In the genomic region with DNA sequence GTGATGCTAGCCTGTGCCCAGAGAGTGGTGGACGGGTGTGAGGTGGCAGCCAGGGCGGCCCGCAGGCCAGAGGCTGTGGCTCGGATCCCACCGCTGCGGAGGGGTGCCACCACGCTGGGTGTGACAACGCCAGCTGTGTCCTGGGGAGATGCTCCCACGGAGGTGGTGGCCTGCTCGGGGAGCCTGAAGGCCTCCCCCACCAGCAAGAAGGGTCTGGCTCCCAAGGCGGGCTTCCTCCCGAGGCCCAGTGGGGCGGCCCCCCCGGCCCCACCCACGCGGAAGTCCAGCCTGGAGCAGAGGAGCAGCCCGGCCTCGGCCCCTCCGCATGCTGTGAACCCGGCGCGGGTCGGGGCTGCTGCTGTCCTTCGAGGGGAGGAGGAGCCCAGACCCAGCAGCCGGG, we compare ENCODE assay signal across 23 cellular contexts.
"Had no signal": no experiment of that assay in that cellular context is flagged by ENCODE, and none has a peak within 500 bp of the region (broad histone marks: within the 10 kb centered on the region; RNA-seq: fewer than 3 reads in every experiment).

No MANE protein-coding gene starts in this region.

- H3K36me3 ChIP-seq: colonic mucosa, gastrocnemius medialis had no signal

- H3K27me3 ChIP-seq: colonic mucosa, heart left ventricle, heart right ventricle had no signal

- H3K4me3 ChIP-seq: colonic mucosa, coronary artery, dorsolateral prefrontal cortex, esophagus muscularis mucosa, esophagus squamous epithelium, gastrocnemius medialis, gastroesophageal sphincter, heart left ventricle, heart right ventricle had no signal

- H3K4me1 ChIP-seq: colonic mucosa, foreskin keratinocyte, gastrocnemius medialis, gastroesophageal sphincter had no signal

- H3K9me3 ChIP-seq: colonic mucosa, esophagus muscularis mucosa, esophagus squamous epithelium, gastrocnemius medialis, gastroesophageal sphincter, heart left ventricle, heart right ventricle had no signal

- H3K27ac ChIP-seq: colonic mucosa, coronary artery, dorsolateral prefrontal cortex, epithelial cell of prostate, esophagus muscularis mucosa, esophagus squamous epithelium, foreskin keratinocyte, gastrocnemius medialis, gastroesophageal sphincter, heart left ventricle, heart right ventricle had no signal

- DNase-seq: colonic mucosa; cortex of kidney; dermis blood vessel endothelial cell; dorsolateral prefrontal cortex; effector CD4-positive, alpha-beta T cell; effector CD8-positive, alpha-beta T cell; effector memory CD4-positive, alpha-beta T cell; effector memory CD8-positive, alpha-beta T cell; endodermal cell; erythroblast; esophagus squamous epithelium; foreskin fibroblast; foreskin keratinocyte; foreskin melanocyte; gastrocnemius medialis; glutamatergic neuron; head of caudate nucleus; heart left ventricle; heart right ventricle had no signal
